Comparison of ENCODE assay signal across 8 cellular contexts in the genomic region with DNA sequence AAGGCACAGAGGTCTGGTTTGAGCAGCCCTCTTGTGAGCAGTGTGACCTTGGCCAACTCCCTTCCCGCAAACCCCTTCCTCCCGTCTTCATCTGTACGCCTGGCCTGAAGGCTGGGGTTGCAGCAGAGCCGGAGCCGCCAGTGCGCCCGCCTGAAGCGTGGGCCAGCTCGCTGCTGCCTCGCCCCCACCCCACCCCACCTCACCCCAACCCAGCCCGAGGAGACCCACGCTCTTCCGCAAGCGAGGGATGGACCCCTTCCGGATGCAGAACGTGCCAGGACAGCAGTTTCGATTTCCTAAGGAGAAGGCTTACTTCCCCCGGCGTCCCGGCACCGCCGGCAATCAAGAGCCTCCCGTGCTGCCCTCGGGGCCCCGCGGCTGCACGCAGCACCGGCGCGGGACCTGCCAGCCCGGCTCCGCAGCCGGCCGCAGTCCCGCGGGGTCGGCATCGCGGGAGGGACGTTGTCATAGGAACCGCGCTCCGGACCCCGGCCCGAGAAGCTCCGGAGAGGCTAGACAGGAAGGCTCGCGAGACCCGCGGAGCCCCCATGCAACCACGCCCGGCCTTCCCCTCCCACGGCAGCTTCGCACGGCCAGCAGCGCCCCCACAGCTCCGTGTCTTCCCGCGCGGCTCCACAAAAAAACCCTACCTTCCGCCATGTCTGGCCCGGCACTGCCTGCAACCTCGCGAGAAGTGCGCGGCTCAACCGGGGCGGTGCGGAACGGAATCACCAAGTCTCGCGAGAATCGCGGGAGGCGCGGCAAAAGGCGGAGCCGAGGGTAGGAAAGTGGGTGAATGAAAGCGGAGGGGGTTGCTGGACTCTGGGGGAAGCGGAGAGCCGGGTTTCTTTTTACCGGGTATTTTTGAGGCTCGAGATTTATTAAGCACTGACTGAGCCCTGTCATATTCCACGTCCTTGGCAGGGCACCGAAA. TPM values are rescaled to one million over a fixed set of nuclear protein-coding genes. Genes with fewer than 3 reads are reported as not detected.
DNase-seq lines count a peak whose midpoint lies in the region; ATAC-seq and TF ChIP-seq lines count a peak whose summit lies in the region.

A gene with protein sequence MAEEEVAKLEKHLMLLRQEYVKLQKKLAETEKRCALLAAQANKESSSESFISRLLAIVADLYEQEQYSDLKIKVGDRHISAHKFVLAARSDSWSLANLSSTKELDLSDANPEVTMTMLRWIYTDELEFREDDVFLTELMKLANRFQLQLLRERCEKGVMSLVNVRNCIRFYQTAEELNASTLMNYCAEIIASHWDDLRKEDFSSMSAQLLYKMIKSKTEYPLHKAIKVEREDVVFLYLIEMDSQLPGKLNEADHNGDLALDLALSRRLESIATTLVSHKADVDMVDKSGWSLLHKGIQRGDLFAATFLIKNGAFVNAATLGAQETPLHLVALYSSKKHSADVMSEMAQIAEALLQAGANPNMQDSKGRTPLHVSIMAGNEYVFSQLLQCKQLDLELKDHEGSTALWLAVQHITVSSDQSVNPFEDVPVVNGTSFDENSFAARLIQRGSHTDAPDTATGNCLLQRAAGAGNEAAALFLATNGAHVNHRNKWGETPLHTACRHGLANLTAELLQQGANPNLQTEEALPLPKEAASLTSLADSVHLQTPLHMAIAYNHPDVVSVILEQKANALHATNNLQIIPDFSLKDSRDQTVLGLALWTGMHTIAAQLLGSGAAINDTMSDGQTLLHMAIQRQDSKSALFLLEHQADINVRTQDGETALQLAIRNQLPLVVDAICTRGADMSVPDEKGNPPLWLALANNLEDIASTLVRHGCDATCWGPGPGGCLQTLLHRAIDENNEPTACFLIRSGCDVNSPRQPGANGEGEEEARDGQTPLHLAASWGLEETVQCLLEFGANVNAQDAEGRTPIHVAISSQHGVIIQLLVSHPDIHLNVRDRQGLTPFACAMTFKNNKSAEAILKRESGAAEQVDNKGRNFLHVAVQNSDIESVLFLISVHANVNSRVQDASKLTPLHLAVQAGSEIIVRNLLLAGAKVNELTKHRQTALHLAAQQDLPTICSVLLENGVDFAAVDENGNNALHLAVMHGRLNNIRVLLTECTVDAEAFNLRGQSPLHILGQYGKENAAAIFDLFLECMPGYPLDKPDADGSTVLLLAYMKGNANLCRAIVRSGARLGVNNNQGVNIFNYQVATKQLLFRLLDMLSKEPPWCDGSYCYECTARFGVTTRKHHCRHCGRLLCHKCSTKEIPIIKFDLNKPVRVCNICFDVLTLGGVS (minus strand): TSS at position 698 of the 934 bp plus-strand sequence. CDS start 38 bp downstream, at position 660.

- H3K27ac ChIP-seq in esophagus (ENCODE audit: low read depth in 2 of 2, low read length in 1 of 2), result peak within 1 kb of the TSS; percentile 73 to 78

- peaks cover 7% of the 10 kb centered on the region for H3K9me3 Mint-ChIP-seq in activated T-cell treated with anti-CD3 and anti-CD28 coated beads, Interleukin-2, amount 50 U/mL, for 24 hours

- H3K27ac Mint-ChIP-seq in activated T-cell treated with anti-CD3 and anti-CD28 coated beads, Interleukin-2, amount 50 U/mL, for 24 hours, result peak within 1 kb of the TSS; percentile 94

- H3K4me3 Mint-ChIP-seq in activated T-cell treated with anti-CD3 and anti-CD28 coated beads, Interleukin-2, amount 50 U/mL, for 24 hours, result peak within 1 kb of the TSS; percentile 90

- no peaks in the 10 kb centered on the region for H3K27me3 ChIP-seq in esophagus (ENCODE audit: control insufficient read depth in 1 of 2, insufficient read depth in 2 of 2, low read length in 2 of 2)
- no peaks in the 10 kb centered on the region for H3K27me3 ChIP-seq in mucosa of stomach (ENCODE audit: control insufficient read depth, insufficient read depth, low read length)

- peaks cover 0 to 6% of the 10 kb centered on the region in 2 donors for H3K36me3 ChIP-seq in esophagus (ENCODE audit: control insufficient read depth in 2 of 2, insufficient read depth in 2 of 2, low read length in 1 of 2)
- no peaks in the 10 kb centered on the region for H3K36me3 ChIP-seq in mucosa of stomach (ENCODE audit: control insufficient read depth, insufficient read depth, low read length)

- ATAC-seq in GM21619 (IDR thresholded peaks at IDR 0.05; ENCODE audit: unreplicated experiment), result peak; percentile 81

- H3K27me3 Mint-ChIP-seq in activated T-cell treated with anti-CD3 and anti-CD28 coated beads, Interleukin-2, amount 50 U/mL, for 24 hours, result no peaks in the 10 kb centered on the region

- peaks cover 9 to 11% of the 10 kb centered on the region in 2 donors for H3K4me1 ChIP-seq in esophagus (ENCODE audit: control insufficient read depth in 2 of 2, insufficient read depth in 2 of 2, low read length in 1 of 2)
- peaks cover 19% of the 10 kb centered on the region for H3K4me1 ChIP-seq in mucosa of stomach (ENCODE audit: control insufficient read depth, insufficient read depth, low read length)

- peaks cover 61% of the 10 kb centered on the region for H3K36me3 Mint-ChIP-seq in activated T-cell treated with anti-CD3 and anti-CD28 coated beads, Interleukin-2, amount 50 U/mL, for 24 hours (ENCODE audit: low read depth)

- DNase-seq in DMS 273 treated with DMSO at 0.1 percent for 48 hours (lab: John Stamatoyannopoulos, UW) (peak; percentile 82), KG1 (lab: John Stamatoyannopoulos, UW) (peak; percentile 16)
- peak; percentile 99 for DNase-seq in activated T-cell treated with anti-CD3 and anti-CD28 coated beads, Interleukin-2, amount 50 U/mL, for 24 hours
- peak; percentile 99 for DNase-seq in stimulated activated CD8-positive, alpha-beta memory T cell treated with anti-CD3 and anti-CD28 coated beads, Interleukin-4, amount 100 ng/mL, for 48 hours

- peaks cover 43% of the 10 kb centered on the region for H3K4me1 Mint-ChIP-seq in activated T-cell treated with anti-CD3 and anti-CD28 coated beads, Interleukin-2, amount 50 U/mL, for 24 hours (ENCODE audit: low read depth)

- WGBS in esophagus, 2 donors, result 0 to 1% methylated on average over 85 of the region's 85 CpGs

- H3K4me3 ChIP-seq in esophagus (ENCODE audit: low read depth in 1 of 2, low read length in 2 of 2) (peak within 1 kb of the TSS; percentile 74 to 93), mucosa of stomach (ENCODE audit: low read length) (peak within 1 kb of the TSS; percentile 86)

- H3K9me3 ChIP-seq in esophagus (ENCODE audit: control insufficient read depth in 2 of 2, insufficient read depth in 1 of 2, low read depth in 1 of 2, low read length in 1 of 2) (no peaks in the 10 kb centered on the region), mucosa of stomach (ENCODE audit: control insufficient read depth, low read length) (peaks cover 7% of the 10 kb centered on the region)

- peak within 1 kb of the TSS; percentile 89 for H3K9ac ChIP-seq in mucosa of stomach (ENCODE audit: low read length)

TF ChIP-seq in PFSK-1, 5 proteins besides CTCF, POLR2A, EP300 and RAD21:
- TF ChIP-seq TAF1 (IDR thresholded peaks at IDR 0.05; ENCODE audit: borderline replicate concordance, insufficient read depth, low read length), result peak; percentile 90; the same call in 1 of the 2 replicates
- peak; percentile 15 for TF ChIP-seq FOXP2 (optimal IDR thresholded peaks at IDR 0.05; ENCODE audit: borderline replicate concordance, extremely low read depth, extremely low read length, insufficient read depth)
- TF ChIP-seq SIN3A (IDR thresholded peaks at IDR 0.05; ENCODE audit: borderline replicate concordance, insufficient read depth, low read length), result peak; percentile 99
- TF ChIP-seq POLR2AphosphoS5 (IDR thresholded peaks at IDR 0.05; ENCODE audit: low read depth, low read length), result peak; percentile 98
- TF ChIP-seq, protein P1, sequence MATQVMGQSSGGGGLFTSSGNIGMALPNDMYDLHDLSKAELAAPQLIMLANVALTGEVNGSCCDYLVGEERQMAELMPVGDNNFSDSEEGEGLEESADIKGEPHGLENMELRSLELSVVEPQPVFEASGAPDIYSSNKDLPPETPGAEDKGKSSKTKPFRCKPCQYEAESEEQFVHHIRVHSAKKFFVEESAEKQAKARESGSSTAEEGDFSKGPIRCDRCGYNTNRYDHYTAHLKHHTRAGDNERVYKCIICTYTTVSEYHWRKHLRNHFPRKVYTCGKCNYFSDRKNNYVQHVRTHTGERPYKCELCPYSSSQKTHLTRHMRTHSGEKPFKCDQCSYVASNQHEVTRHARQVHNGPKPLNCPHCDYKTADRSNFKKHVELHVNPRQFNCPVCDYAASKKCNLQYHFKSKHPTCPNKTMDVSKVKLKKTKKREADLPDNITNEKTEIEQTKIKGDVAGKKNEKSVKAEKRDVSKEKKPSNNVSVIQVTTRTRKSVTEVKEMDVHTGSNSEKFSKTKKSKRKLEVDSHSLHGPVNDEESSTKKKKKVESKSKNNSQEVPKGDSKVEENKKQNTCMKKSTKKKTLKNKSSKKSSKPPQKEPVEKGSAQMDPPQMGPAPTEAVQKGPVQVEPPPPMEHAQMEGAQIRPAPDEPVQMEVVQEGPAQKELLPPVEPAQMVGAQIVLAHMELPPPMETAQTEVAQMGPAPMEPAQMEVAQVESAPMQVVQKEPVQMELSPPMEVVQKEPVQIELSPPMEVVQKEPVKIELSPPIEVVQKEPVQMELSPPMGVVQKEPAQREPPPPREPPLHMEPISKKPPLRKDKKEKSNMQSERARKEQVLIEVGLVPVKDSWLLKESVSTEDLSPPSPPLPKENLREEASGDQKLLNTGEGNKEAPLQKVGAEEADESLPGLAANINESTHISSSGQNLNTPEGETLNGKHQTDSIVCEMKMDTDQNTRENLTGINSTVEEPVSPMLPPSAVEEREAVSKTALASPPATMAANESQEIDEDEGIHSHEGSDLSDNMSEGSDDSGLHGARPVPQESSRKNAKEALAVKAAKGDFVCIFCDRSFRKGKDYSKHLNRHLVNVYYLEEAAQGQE (IDR thresholded peaks at IDR 0.05; ENCODE audit: insufficient read depth in 1 of 2, low read depth in 2 of 2, low read length in 2 of 2), result peak in 1 of 2 experiments; percentile 21; a peak in 1 of 4 replicates
TF ChIP-seq in PFSK-1: peak in this region for 5.

RNA-seq across cellular contexts. Expression of the gene that starts here (rescaled TPM):
- 34.0 TPM for polyA plus RNA-seq in PFSK-1 (2012; ENCODE audit: insufficient read length, low read depth)
- 10 to 100 TPM; 10.0 to 11.2 TPM for polyA plus RNA-seq in esophagus

Comparison
In these comparisons a context has a peak if more than half of its experiments do, and no peak if none do; other contexts are left out.
1. Peak in every context shown above with its lines: DNase-seq, ATAC-seq, H3K4me3 ChIP-seq and H3K27ac ChIP-seq.
2. DNase-seq: peak in every context shown above with its lines; median percentile 99 in activated T-cell treated with anti-CD3 and anti-CD28 coated beads, Interleukin-2, amount 50 U/mL, for 24 hours; 99 in stimulated activated CD8-positive, alpha-beta memory T cell treated with anti-CD3 and anti-CD28 coated beads, Interleukin-4, amount 100 ng/mL, for 48 hours; 82 in DMS 273 treated with DMSO at 0.1 percent for 48 hours; 16 in KG1.